ENCODE assay signal across 8 cellular contexts in genomic region chr9:36141288-36141687, GRCh38. TPM values are rescaled to one million over a fixed set of nuclear protein-coding genes. Genes with fewer than 3 reads are reported as not detected.
DNase-seq lines count a peak whose midpoint lies in the region; ATAC-seq and TF ChIP-seq lines count a peak whose summit lies in the region.

No MANE protein-coding gene starts in this region.

- no peak overlapping the region for H3K4me3 ChIP-seq in CD8-positive, alpha-beta memory T cell (ENCODE audit: low read length)
- no peak overlapping the region for H3K4me3 ChIP-seq in Loucy (ENCODE audit: low read length, poor library complexity, severe bottlenecking)
- H3K4me3 ChIP-seq in neutrophil (ENCODE audit: low read depth in 1 of 2, low read length in 1 of 2), result peak overlapping the region; percentile 85 to 99

- H2AFZ ChIP-seq in Loucy (ENCODE audit: low read length), result no peak overlapping the region

- no peaks in the 10 kb centered on the region for H3K9me2 ChIP-seq in Loucy (replicated peaks; ENCODE audit: low read depth, low read length)

- H3K9me3 Mint-ChIP-seq in CD8-positive, alpha-beta memory T cell, result peaks cover 0 to 10% (median 5%) of the 10 kb centered on the region in 5 donors

- H3K4me3 Mint-ChIP-seq in CD8-positive, alpha-beta memory T cell, result peak overlapping the region in 5 of 7 donors; percentile 73 to 97 (median 93)

- peak overlapping the region; percentile 90 for H3K4me2 ChIP-seq in Loucy (ENCODE audit: low read depth, low read length, poor library complexity, severe bottlenecking)

- H3F3A ChIP-seq in Loucy (ENCODE audit: low read depth), result no peaks in the 10 kb centered on the region

- peaks cover 0 to 3% of the 10 kb centered on the region in 2 donors for H3K27me3 Mint-ChIP-seq in CD8-positive, alpha-beta memory T cell

- DNase-seq in CD8-positive, alpha-beta memory T cell, result no peak
- DNase-seq in ecto neural progenitor cell (ENCODE audit: low spot score) (peak; percentile 58), activated gamma-delta T cell (lab: John Stamatoyannopoulos, UW) (no peak), dedifferentiated amniotic fluid mesenchymal stem cell (ENCODE audit: extremely low spot score) (no peak)
- DNase-seq in stimulated activated CD4-positive, alpha-beta T cell treated with anti-CD3 and anti-CD28 coated beads, Interleukin-2, amount 100 ng/mL, for 48 hours, result no peak

- H3K4me1 Mint-ChIP-seq in CD8-positive, alpha-beta memory T cell, result peaks cover 92 to 93% (median 93%) of the 10 kb centered on the region in 3 donors

- no peak overlapping the region for H3K27ac ChIP-seq in CD8-positive, alpha-beta memory T cell (ENCODE audit: low read depth, low read length)
- H3K27ac ChIP-seq in neutrophil, result peak overlapping the region; percentile 100

- peak overlapping the region; percentile 71 to 99 (median 91) for H3K27ac Mint-ChIP-seq in CD8-positive, alpha-beta memory T cell

- H3K4me1 ChIP-seq in CD8-positive, alpha-beta memory T cell (ENCODE audit: insufficient read depth, low read length), result peaks cover 92% of the 10 kb centered on the region
- H3K4me1 ChIP-seq in Loucy (ENCODE audit: insufficient read depth, low read length, poor library complexity, severe bottlenecking) (peaks cover 85% of the 10 kb centered on the region), neutrophil (ENCODE audit: control insufficient read depth in 1 of 2, insufficient read depth in 1 of 2, low read depth in 1 of 2, low read length in 1 of 2) (peaks cover 90 to 94% of the 10 kb centered on the region in 2 experiments)

- no peak for ATAC-seq in HG02885 (IDR thresholded peaks at IDR 0.05; ENCODE audit: poor library complexity, unreplicated experiment)

- peaks cover 11 to 18% (median 12%) of the 10 kb centered on the region in 3 donors for H3K36me3 Mint-ChIP-seq in CD8-positive, alpha-beta memory T cell

- TF ChIP-seq CTCF in Loucy (conservative IDR thresholded peaks at IDR 0.05; ENCODE audit: low read length) (0 out of 2 replicates have a peak, but pooled peaks have one; percentile 23), neutrophil (IDR thresholded peaks at IDR 0.05) (no peak)

- peaks cover 5% of the 10 kb centered on the region for H3K9me3 ChIP-seq in CD8-positive, alpha-beta memory T cell (ENCODE audit: low read length)
- no peaks in the 10 kb centered on the region for H3K9me3 ChIP-seq in Loucy (ENCODE audit: insufficient read depth, low read depth, low read length)
- no peaks in the 10 kb centered on the region for H3K9me3 ChIP-seq in neutrophil

- H3K79me2 ChIP-seq in Loucy (ENCODE audit: insufficient read depth, low read length), result peaks cover 75% of the 10 kb centered on the region

- POLR2A ChIA-PET in CD8-positive, alpha-beta memory T cell (lab: Charles Lee), result interaction anchor here (1.9 kb wide), 1 partner anchor 7 kb away, joined by 8 read pairs; no protein-coding TSS in a partner anchor

- no peaks in the 10 kb centered on the region for H3K27me3 ChIP-seq in CD8-positive, alpha-beta memory T cell (ENCODE audit: insufficient read depth, low read length, poor library complexity, severe bottlenecking)
- H3K27me3 ChIP-seq in Loucy (ENCODE audit: insufficient read depth, low read length, poor library complexity, severe bottlenecking) (no peaks in the 10 kb centered on the region), neutrophil (no peaks in the 10 kb centered on the region)

- no peaks in the 10 kb centered on the region for H3K36me3 ChIP-seq in CD8-positive, alpha-beta memory T cell (ENCODE audit: insufficient read depth, low read length)
- H3K36me3 ChIP-seq in Loucy (ENCODE audit: insufficient read depth, low read length) (no peaks in the 10 kb centered on the region), neutrophil (peaks cover 13% of the 10 kb centered on the region)

- H4K20me1 ChIP-seq in Loucy (ENCODE audit: insufficient read depth, low read length, poor library complexity, severe bottlenecking), result peaks cover 9% of the 10 kb centered on the region

- H3K9ac ChIP-seq in Loucy (ENCODE audit: low read depth, low read length, poor library complexity, severe bottlenecking), result peak overlapping the region; percentile 41

- CTCF ChIA-PET in CD8-positive, alpha-beta memory T cell (lab: Charles Lee), result interaction anchor here (4.3 to 6.2 kb wide), 3 partner anchors 25 to 39 kb away, joined by 25 to 65 read pairs (median 30); partner anchors contain the start of gene CCIN

RNA-seq across cellular contexts. Expression of gene GLIPR2, which starts 4.8 kb away (rescaled TPM):
- total RNA-seq in CD8-positive, alpha-beta memory T cell, result 10 to 100 TPM; 17.1 to 17.5 TPM
- polyA plus RNA-seq in CD8-positive, alpha-beta memory T cell, result 139 TPM

RNA-seq across cellular contexts. Expression of gene CCIN, which starts 27.9 kb away (rescaled TPM):
- total RNA-seq in CD8-positive, alpha-beta memory T cell, result not detected
- polyA plus RNA-seq in CD8-positive, alpha-beta memory T cell, result 0.14 TPM

RNA-seq across cellular contexts. Expression of gene CLTA, which starts 49.4 kb away (rescaled TPM):
- 100 to 1,000 TPM; 185 to 186 TPM for total RNA-seq in CD8-positive, alpha-beta memory T cell
- polyA plus RNA-seq in CD8-positive, alpha-beta memory T cell, result 77.6 TPM

Comparison
In these comparisons a context has a peak if more than half of its experiments do, and no peak if none do; other contexts are left out.
1. H3K4me3 ChIP-seq: peak in neutrophil (2 of 2); none in CD8-positive, alpha-beta memory T cell (single experiment) and Loucy (single experiment).